ENCODE assay signal across 21 cellular contexts in the genomic region with DNA sequence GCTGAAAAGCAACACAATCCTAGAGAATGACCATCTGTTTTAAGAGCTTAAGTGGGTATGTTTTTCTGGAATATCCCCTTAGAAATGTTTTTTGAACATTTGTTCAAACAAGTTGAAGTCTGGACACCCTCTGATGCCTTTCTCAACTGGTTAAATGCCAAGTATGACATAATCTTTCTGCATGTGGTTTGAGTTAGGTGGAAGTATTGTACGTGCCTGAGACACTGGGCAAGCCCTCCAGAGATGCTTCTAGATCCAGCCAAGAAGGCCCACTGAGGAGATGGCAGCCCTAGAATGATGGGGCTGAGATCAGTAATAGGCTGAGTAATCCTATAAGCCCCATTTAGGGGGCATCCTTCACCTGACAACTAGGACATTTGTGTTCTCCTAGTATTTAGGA.
DNase-seq lines count a peak whose midpoint lies in the region; ATAC-seq lines count a peak whose summit lies in the region.
"Had no signal": no experiment of that assay in that cellular context is flagged by ENCODE, and none has a peak within 500 bp of the region (broad histone marks: within the 10 kb centered on the region; RNA-seq: fewer than 3 reads in every experiment).

No MANE protein-coding gene starts in this region.

- H3K36me3 Mint-ChIP-seq in activated T-cell treated with anti-CD3 and anti-CD28 coated beads, Interleukin-2, amount 50 U/mL, for 4 hours (ENCODE audit: insufficient read depth), result no peaks in the 10 kb centered on the region
- H3K36me3 Mint-ChIP-seq: CD14-positive monocyte; CD4-positive, alpha-beta memory T cell; CD4-positive, CD25-positive, alpha-beta regulatory T cell; CD8-positive, alpha-beta memory T cell had no signal

- ATAC-seq in GM18511 (IDR thresholded peaks at IDR 0.05; ENCODE audit: unreplicated experiment), result peak; percentile 62
- ATAC-seq in HG03103 (IDR thresholded peaks at IDR 0.05; ENCODE audit: low read depth, unreplicated experiment), result peak; percentile 52
- ATAC-seq in activated T-cell treated with anti-CD3 and anti-CD28 coated beads, Interleukin-2, amount 50 U/mL, for 4 hours, result no peak

- no peak for DNase-seq in dedifferentiated amniotic fluid mesenchymal stem cell (ENCODE audit: extremely low spot score)
- DNase-seq in NCI-H2029 (lab: John Stamatoyannopoulos, UW), result no peak
- no peak for DNase-seq in activated T-cell treated with anti-CD3 and anti-CD28 coated beads, Interleukin-2, amount 50 U/mL, for 4 hours
- DNase-seq: 8988T; ACHN; BE2C; C1 segment of cervical spinal cord; CD4-positive, alpha-beta memory T cell; CD4-positive, CD25-positive, alpha-beta regulatory T cell; CD8-positive, alpha-beta memory T cell; COR-L47; DMS 273 treated with DMSO at 0.1 percent for 48 hours; DMS153; DMS53; DMS79; DND-41; EL; GDM1 had no signal

- no peaks in the 10 kb centered on the region for H3K9me3 Mint-ChIP-seq in activated T-cell treated with anti-CD3 and anti-CD28 coated beads, Interleukin-2, amount 50 U/mL, for 4 hours
- H3K9me3 Mint-ChIP-seq: CD4-positive, CD25-positive, alpha-beta regulatory T cell had no signal

- H3K4me1 Mint-ChIP-seq in activated T-cell treated with anti-CD3 and anti-CD28 coated beads, Interleukin-2, amount 50 U/mL, for 4 hours (ENCODE audit: low read depth), result no peaks in the 10 kb centered on the region
- H3K4me1 Mint-ChIP-seq: CD14-positive monocyte; CD4-positive, alpha-beta memory T cell; CD4-positive, CD25-positive, alpha-beta regulatory T cell; CD8-positive, alpha-beta memory T cell had no signal

- no peaks in the 10 kb centered on the region for H3K27me3 Mint-ChIP-seq in activated T-cell treated with anti-CD3 and anti-CD28 coated beads, Interleukin-2, amount 50 U/mL, for 4 hours (ENCODE audit: low read depth)
- H3K27me3 Mint-ChIP-seq: CD4-positive, alpha-beta memory T cell had no signal

- H3K4me3 Mint-ChIP-seq in activated T-cell treated with anti-CD3 and anti-CD28 coated beads, Interleukin-2, amount 50 U/mL, for 4 hours, result no peak overlapping the region
- H3K4me3 Mint-ChIP-seq: CD14-positive monocyte; CD4-positive, alpha-beta memory T cell; CD4-positive, CD25-positive, alpha-beta regulatory T cell; CD8-positive, alpha-beta memory T cell had no signal

Comparison
In these comparisons a context has a peak if more than half of its experiments do, and no peak if none do; other contexts are left out.
1. ATAC-seq: peak in GM18511 (single experiment) and HG03103 (single experiment); none in activated T-cell treated with anti-CD3 and anti-CD28 coated beads, Interleukin-2, amount 50 U/mL, for 4 hours (0 of 2).